In the genomic region with DNA sequence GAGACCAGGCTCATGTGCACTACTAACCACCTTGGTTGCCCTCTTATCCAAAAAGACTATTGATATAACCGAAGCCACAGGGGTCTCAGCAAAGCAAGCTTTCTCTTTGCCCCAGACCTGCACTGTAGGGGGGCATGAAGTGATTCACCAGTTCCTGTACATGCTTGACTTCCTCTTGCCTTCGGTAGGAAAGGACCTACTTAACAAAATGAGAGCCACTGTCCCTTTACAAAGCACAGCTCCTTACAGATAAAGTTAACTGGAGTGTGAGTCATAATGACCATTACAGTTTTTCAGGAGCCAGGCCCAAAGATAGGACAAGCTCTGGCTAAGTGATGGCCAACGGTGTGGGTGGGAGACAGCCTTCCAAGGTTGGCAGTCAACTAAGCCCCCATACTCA, we compare ENCODE assay signal across 24 cellular contexts.
DNase-seq lines count a peak whose midpoint lies in the region; ATAC-seq, FAIRE-seq and TF ChIP-seq lines count a peak whose summit lies in the region.
"Had no signal": no experiment of that assay in that cellular context is flagged by ENCODE, and none has a peak within 500 bp of the region (broad histone marks: within the 10 kb centered on the region; RNA-seq: fewer than 3 reads in every experiment).

No MANE protein-coding gene starts in this region.

- H3K4me3 Mint-ChIP-seq in activated CD4-positive, alpha-beta memory T cell treated with anti-CD3 and anti-CD28 coated beads, Interleukin-2, amount 10 ng/mL, durations not matched to agents 7 days and 5 days, result no peak overlapping the region
- H3K4me3 Mint-ChIP-seq in natural killer cell, result no peak overlapping the region
- H3K4me3 Mint-ChIP-seq: B cell; CD4-positive, alpha-beta T cell; CD8-positive, alpha-beta T cell had no signal

- no peaks in the 10 kb centered on the region for H3K27me3 Mint-ChIP-seq in activated CD4-positive, alpha-beta memory T cell treated with anti-CD3 and anti-CD28 coated beads, Interleukin-2, amount 10 ng/mL, durations not matched to agents 7 days and 5 days
- H3K27me3 Mint-ChIP-seq in natural killer cell (ENCODE audit: low read depth in 2 of 2), result no peaks in the 10 kb centered on the region
- H3K27me3 Mint-ChIP-seq: B cell; CD4-positive, alpha-beta T cell had no signal

- H3K27ac Mint-ChIP-seq in activated CD4-positive, alpha-beta memory T cell treated with anti-CD3 and anti-CD28 coated beads, Interleukin-2, amount 10 ng/mL, durations not matched to agents 7 days and 5 days, result no peak overlapping the region
- H3K27ac Mint-ChIP-seq in natural killer cell, result no peak overlapping the region
- H3K27ac Mint-ChIP-seq: B cell; CD4-positive, alpha-beta T cell; CD8-positive, alpha-beta T cell had no signal

- no peaks in the 10 kb centered on the region for H3K27me3 ChIP-seq in psoas muscle (ENCODE audit: insufficient read depth in 3 of 3, low read length in 2 of 3)
- H3K27me3 ChIP-seq: BLaER1 treated with 17β-estradiol and CSF1 and Interleukin-3, amounts not matched to agents 10 nM and 100 nM had no signal

- no peaks in the 10 kb centered on the region for H3K4me1 ChIP-seq in psoas muscle
- H3K4me1 ChIP-seq: BLaER1 treated with 17β-estradiol and CSF1 and Interleukin-3, amounts not matched to agents 10 nM and 100 nM; Caco-2 had no signal

- no peaks in the 10 kb centered on the region for H3K9me3 ChIP-seq in psoas muscle
- H3K9me3 ChIP-seq: BLaER1 treated with 17β-estradiol and CSF1 and Interleukin-3, amounts not matched to agents 10 nM and 100 nM; Caco-2 had no signal

- no peaks in the 10 kb centered on the region for H3K36me3 ChIP-seq in psoas muscle (ENCODE audit: insufficient read depth in 1 of 2, low read depth in 1 of 2)
- H3K36me3 ChIP-seq: BLaER1 treated with 17β-estradiol and CSF1 and Interleukin-3, amounts not matched to agents 10 nM and 100 nM had no signal

- POLR2A ChIA-PET in activated CD4-positive, alpha-beta memory T cell treated with anti-CD3 and anti-CD28 coated beads, Interleukin-2, amount 10 ng/mL, durations not matched to agents 7 days and 5 days (lab: Charles Lee), result no interaction called here

- DNase-seq in RCC 7860 (ENCODE audit: low spot score) (peak; percentile 73), renal cortical epithelial cell (ENCODE audit: low read depth) (peak; percentile 11), psoas muscle (no peak), natural killer cell (no peak)
- DNase-seq in activated CD4-positive, alpha-beta memory T cell treated with anti-CD3 and anti-CD28 coated beads, Interleukin-2, amount 10 ng/mL, durations not matched to agents 7 days and 5 days, result no peak
- DNase-seq: 8988T; AML-193; Caco-2; CD4-positive, alpha-beta T cell; CD8-positive, alpha-beta T cell; DMS 273 treated with DMSO at 0.1 percent for 48 hours; DMS153; DMS53; DMS79; DND-41; EL; GDM1 had no signal

- ATAC-seq in psoas muscle, result no peak
- no peak for ATAC-seq in natural killer cell
- ATAC-seq: CD8-positive, alpha-beta T cell; GM12878 had no signal

- peak; percentile 94 for FAIRE-seq in RCC 7860 (lab: Jason Lieb, UNC)
- FAIRE-seq: A204.1, GM12878, GM12892, GM18507 had no signal

- no peaks in the 10 kb centered on the region for H3K36me3 Mint-ChIP-seq in activated CD4-positive, alpha-beta memory T cell treated with anti-CD3 and anti-CD28 coated beads, Interleukin-2, amount 10 ng/mL, durations not matched to agents 7 days and 5 days (ENCODE audit: low read depth)
- no peaks in the 10 kb centered on the region for H3K36me3 Mint-ChIP-seq in natural killer cell
- H3K36me3 Mint-ChIP-seq: CD8-positive, alpha-beta T cell had no signal

- TF ChIP-seq CTCF in psoas muscle (IDR thresholded peaks at IDR 0.05) (no peak), natural killer cell (IDR thresholded peaks at IDR 0.05) (no peak)

- no peak overlapping the region for H3K27ac ChIP-seq in psoas muscle
- H3K27ac ChIP-seq: BLaER1 treated with 17β-estradiol and CSF1 and Interleukin-3, amounts not matched to agents 10 nM and 100 nM; C4-2B had no signal

- CTCF ChIA-PET in activated CD4-positive, alpha-beta memory T cell treated with anti-CD3 and anti-CD28 coated beads, Interleukin-2, amount 10 ng/mL, durations not matched to agents 7 days and 5 days (lab: Charles Lee), result no interaction called here

- intact Hi-C loops in psoas muscle (cut with DNase I) (no loop called here), natural killer cell (cut with micrococcal nuclease) (no loop called here)

- H3K4me1 Mint-ChIP-seq in activated CD4-positive, alpha-beta memory T cell treated with anti-CD3 and anti-CD28 coated beads, Interleukin-2, amount 10 ng/mL, durations not matched to agents 7 days and 5 days, result no peaks in the 10 kb centered on the region
- H3K4me1 Mint-ChIP-seq in natural killer cell, result no peaks in the 10 kb centered on the region
- H3K4me1 Mint-ChIP-seq: B cell had no signal

- no peaks in the 10 kb centered on the region for H3K9me3 Mint-ChIP-seq in activated CD4-positive, alpha-beta memory T cell treated with anti-CD3 and anti-CD28 coated beads, Interleukin-2, amount 10 ng/mL, durations not matched to agents 7 days and 5 days
- H3K9me3 Mint-ChIP-seq in natural killer cell, result no peaks in the 10 kb centered on the region
- H3K9me3 Mint-ChIP-seq: CD4-positive, alpha-beta T cell; CD8-positive, alpha-beta T cell had no signal

- 26 to 56% methylated on average over 3 of the region's 3 CpGs; no CpG with 5 or more reads in 1 of the 3 donors for WGBS in psoas muscle, 3 donors

- no peak overlapping the region for H3K4me3 ChIP-seq in psoas muscle
- H3K4me3 ChIP-seq: BLaER1 treated with 17β-estradiol and CSF1 and Interleukin-3, amounts not matched to agents 10 nM and 100 nM; GM12878 had no signal

Comparison
In these comparisons a context has a peak if more than half of its experiments do, and no peak if none do; other contexts are left out.
1. DNase-seq: peak in RCC 7860 (single experiment) and renal cortical epithelial cell (single experiment); none in activated CD4-positive, alpha-beta memory T cell treated with anti-CD3 and anti-CD28 coated beads, Interleukin-2, amount 10 ng/mL, durations not matched to agents 7 days and 5 days (single experiment), psoas muscle (0 of 2) and natural killer cell (single experiment).